Comparison of ENCODE assay signal across 29 cellular contexts in the genomic region with DNA sequence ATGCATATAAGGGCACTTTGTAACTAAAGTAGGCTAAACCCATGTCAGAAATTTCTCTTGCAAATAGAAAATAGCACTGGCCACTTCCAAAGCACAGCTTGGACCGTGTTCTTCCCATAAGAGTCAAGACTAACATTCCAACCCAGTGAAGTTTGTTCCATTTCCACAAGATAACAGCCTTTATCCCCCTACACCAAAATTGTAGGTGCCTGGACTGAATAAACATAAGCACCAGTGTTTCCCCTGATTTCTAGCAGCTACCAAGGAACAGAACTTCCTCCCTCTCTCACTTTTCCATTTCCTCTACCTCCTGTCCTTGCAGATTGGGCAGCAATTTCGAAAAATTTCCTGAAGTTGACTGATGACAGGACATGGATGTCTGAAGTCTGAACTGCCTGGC.
"Had no signal": no experiment of that assay in that cellular context is flagged by ENCODE, and none has a peak within 500 bp of the region (broad histone marks: within the 10 kb centered on the region; RNA-seq: fewer than 3 reads in every experiment).

No MANE protein-coding gene starts in this region.

- H3K9me3 ChIP-seq: ovary, psoas muscle, right atrium auricular region, right lobe of liver, sigmoid colon, stomach, thoracic aorta, thyroid gland, tibial nerve, upper lobe of left lung, vagina had no signal

- H3K9me3 Mint-ChIP-seq: naive thymus-derived CD4-positive, alpha-beta T cell; natural killer cell; nephron; neural progenitor cell; stimulated activated effector memory CD8-positive, alpha-beta T cell treated with anti-CD3 and anti-CD28 coated beads, Interleukin-12 subunit alpha, Interleukin-12 subunit beta, amount 100 ng/mL, for 72 hours; stimulated activated naive B cell treated with anti-CD40 and anti-IgM and Interleukin-4, amounts not matched to agents 10 μg/mL and 1 μg/mL and 100 μg/mL, for 72 hours; stimulated activated naive CD8-positive, alpha-beta T cell treated with anti-CD3 and anti-CD28 coated beads, Interleukin-15, Interleukin-2, amounts not matched to agents 100 ng/mL and 50 ng/mL, for 24 hours had no signal

- H3K36me3 ChIP-seq: neural progenitor cell, ovary, right atrium auricular region, right lobe of liver, sigmoid colon, stomach, thoracic aorta, thyroid gland, tibial nerve, upper lobe of left lung, vagina had no signal

- H3K4me1 Mint-ChIP-seq: naive thymus-derived CD4-positive, alpha-beta T cell; natural killer cell; stimulated activated effector memory CD8-positive, alpha-beta T cell treated with anti-CD3 and anti-CD28 coated beads, Interleukin-12 subunit alpha, Interleukin-12 subunit beta, amount 100 ng/mL, for 72 hours; stimulated activated naive B cell treated with anti-CD40 and anti-IgM and Interleukin-4, amounts not matched to agents 10 μg/mL and 1 μg/mL and 100 μg/mL, for 72 hours had no signal

- H3K4me3 Mint-ChIP-seq: naive thymus-derived CD4-positive, alpha-beta T cell; natural killer cell; nephron; neural progenitor cell; stimulated activated effector memory CD8-positive, alpha-beta T cell treated with anti-CD3 and anti-CD28 coated beads, Interleukin-12 subunit alpha, Interleukin-12 subunit beta, amount 100 ng/mL, for 72 hours; stimulated activated naive B cell treated with anti-CD40 and anti-IgM and Interleukin-4, amounts not matched to agents 10 μg/mL and 1 μg/mL and 100 μg/mL, for 72 hours; stimulated activated naive CD8-positive, alpha-beta T cell treated with anti-CD3 and anti-CD28 coated beads, Interleukin-15, Interleukin-2, amounts not matched to agents 100 ng/mL and 50 ng/mL, for 24 hours had no signal

- DNase-seq: naive thymus-derived CD4-positive, alpha-beta T cell; natural killer cell; occipital lobe; ovary; posterior cingulate gyrus; psoas muscle; retina; right lobe of liver; sigmoid colon; small intestine; stimulated activated CD4-positive, alpha-beta T cell treated with anti-CD3 and anti-CD28 coated beads, Interleukin-15, amount 100 ng/mL, for 24 hours; stimulated activated CD4-positive, alpha-beta T cell treated with anti-CD3 and anti-CD28 coated beads, Interleukin-2, amount 100 ng/mL, for 24 hours; stimulated activated CD4-positive, alpha-beta T cell treated with anti-CD3 and anti-CD28 coated beads, Interleukin-4, amount 100 ng/mL, for 1 hour; stimulated activated naive B cell treated with anti-CD40 and anti-IgM and Interleukin-4, amounts not matched to agents 10 μg/mL and 1 μg/mL and 100 μg/mL, for 72 hours; stimulated activated naive CD4-positive, alpha-beta T cell treated with Interleukin-2 at 50 U/mL for 16 hours; stomach; thyroid gland; trophoblast cell; upper lobe of left lung had no signal

- H3K27me3 ChIP-seq: neural progenitor cell, ovary, right atrium auricular region, right lobe of liver, sigmoid colon, thyroid gland, tibial nerve, upper lobe of left lung, vagina had no signal

- H3K4me3 ChIP-seq: neural progenitor cell, ovary, psoas muscle, right atrium auricular region, right lobe of liver, sigmoid colon, stomach, thoracic aorta, thyroid gland, tibial nerve, upper lobe of left lung, vagina had no signal

- H3K27ac ChIP-seq: neural progenitor cell, ovary, parathyroid adenoma, psoas muscle, right atrium auricular region, right lobe of liver, sigmoid colon, stomach, thyroid gland, tibial nerve, upper lobe of left lung, vagina had no signal

- H3K4me1 ChIP-seq: neural progenitor cell, parathyroid adenoma, right lobe of liver, thyroid gland had no signal

- ATAC-seq: naive thymus-derived CD4-positive, alpha-beta T cell; natural killer cell; psoas muscle; right lobe of liver; stimulated activated effector memory CD8-positive, alpha-beta T cell treated with anti-CD3 and anti-CD28 coated beads, Interleukin-12 subunit alpha, Interleukin-12 subunit beta, amount 100 ng/mL, for 72 hours; stimulated activated naive B cell treated with anti-CD40 and anti-IgM and Interleukin-4, amounts not matched to agents 10 μg/mL and 1 μg/mL and 100 μg/mL, for 72 hours had no signal

- H3K36me3 Mint-ChIP-seq: naive thymus-derived CD4-positive, alpha-beta T cell; natural killer cell; neural progenitor cell; stimulated activated effector memory CD8-positive, alpha-beta T cell treated with anti-CD3 and anti-CD28 coated beads, Interleukin-12 subunit alpha, Interleukin-12 subunit beta, amount 100 ng/mL, for 72 hours; stimulated activated naive B cell treated with anti-CD40 and anti-IgM and Interleukin-4, amounts not matched to agents 10 μg/mL and 1 μg/mL and 100 μg/mL, for 72 hours had no signal

- H3K27ac Mint-ChIP-seq: naive thymus-derived CD4-positive, alpha-beta T cell; natural killer cell; neural progenitor cell; progenitor cell of endocrine pancreas; stimulated activated effector memory CD8-positive, alpha-beta T cell treated with anti-CD3 and anti-CD28 coated beads, Interleukin-12 subunit alpha, Interleukin-12 subunit beta, amount 100 ng/mL, for 72 hours; stimulated activated naive B cell treated with anti-CD40 and anti-IgM and Interleukin-4, amounts not matched to agents 10 μg/mL and 1 μg/mL and 100 μg/mL, for 72 hours; stimulated activated naive CD8-positive, alpha-beta T cell treated with anti-CD3 and anti-CD28 coated beads, Interleukin-15, Interleukin-2, amounts not matched to agents 100 ng/mL and 50 ng/mL, for 24 hours had no signal
